ENCODE assay signal across 36 cellular contexts in the genomic region with DNA sequence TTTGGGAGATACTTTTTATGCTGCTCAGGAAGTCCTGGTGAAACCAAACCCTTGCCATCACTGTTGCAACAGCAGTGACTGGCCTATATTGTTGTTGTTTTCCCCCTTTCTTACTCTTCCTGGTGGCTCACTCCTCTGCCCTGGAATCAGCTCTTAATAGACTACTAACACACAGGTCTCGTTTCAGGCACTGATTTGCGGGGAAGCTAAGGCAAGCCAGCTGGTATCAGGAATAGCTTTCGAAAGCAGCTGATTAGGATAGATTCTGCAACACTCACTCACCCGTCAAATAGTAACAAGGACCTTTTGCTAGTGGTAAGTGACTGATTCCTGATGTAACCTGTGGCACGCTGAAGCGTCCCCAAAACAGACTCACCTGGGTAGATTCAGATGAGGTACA.
"Had no signal": no experiment of that assay in that cellular context is flagged by ENCODE, and none has a peak within 500 bp of the region (broad histone marks: within the 10 kb centered on the region; RNA-seq: fewer than 3 reads in every experiment).

No MANE protein-coding gene starts in this region.

- H3K4me3 Mint-ChIP-seq: activated B cell treated with CpG ODN at 0.5 μM for 24 hours; activated CD4-positive, alpha-beta memory T cell treated with anti-CD3 and anti-CD28 coated beads for 36 hours; activated CD4-positive, alpha-beta T cell treated with anti-CD3 and anti-CD28 coated beads, Interleukin-2, amount 10 ng/mL, durations not matched to agents 24 days and 14 days; activated CD8-positive, alpha-beta T cell treated with anti-CD3 and anti-CD28 coated beads for 36 hours; activated naive CD4-positive, alpha-beta T cell treated with anti-CD3 and anti-CD28 coated beads for 36 hours; activated naive CD8-positive, alpha-beta T cell treated with anti-CD3 and anti-CD28 coated beads for 36 hours; activated T-cell treated with anti-CD3 and anti-CD28 coated beads, Interleukin-2, amount 50 U/mL, for 4 hours; activated T-cell treated with anti-CD3 and anti-CD28 coated beads, Interleukin-2, amount 50 U/mL, for 72 hours; activated T-helper 1 cell treated with anti-CD3 and anti-CD28 coated beads, Interleukin-12 subunit alpha, Interleukin-12 subunit beta, Interleukin-2, Interleukin-4 antibody, amounts not matched to agents 30 ng/mL and 10 ng/mL and 1 ng/mL, durations not matched to agents 14 hours and 24 hours and 36 hours; activated T-helper 17 cell treated with anti-CD3 and anti-CD28 coated beads, Interleukin-2, amount 50 U/mL, for 72 hours; central memory CD8-positive, alpha-beta T cell; T-helper 1 cell treated with Interleukin-12 subunit alpha and Interleukin-12 subunit beta and Interleukin-4 antibody, amounts not matched to agents 30 μg/mL and 1 μg/mL, for 36 hours; T-helper 2 cell treated with Interferon-gamma antibody and Interleukin-4, amounts not matched to agents 5 μg/mL and 100 μg/mL, for 36 hours had no signal

- H3K4me1 ChIP-seq: adrenal gland, body of pancreas, breast epithelium had no signal

- H3K27me3 ChIP-seq: adrenal gland, body of pancreas, brain microvascular endothelial cell, breast epithelium had no signal

- H3K36me3 ChIP-seq: adrenal gland, brain microvascular endothelial cell, breast epithelium had no signal

- H3K36me3 Mint-ChIP-seq: activated CD4-positive, alpha-beta memory T cell treated with anti-CD3 and anti-CD28 coated beads for 36 hours; activated naive CD4-positive, alpha-beta T cell treated with anti-CD3 and anti-CD28 coated beads, Interleukin-2, amount 50 U/mL, for 72 hours; activated naive CD8-positive, alpha-beta T cell treated with anti-CD3 and anti-CD28 coated beads for 36 hours had no signal

- H3K27ac ChIP-seq: adrenal gland, body of pancreas, brain microvascular endothelial cell, breast epithelium, VCaP had no signal

- H3K27me3 Mint-ChIP-seq: activated B cell treated with CpG ODN at 0.5 μM for 24 hours; activated CD4-positive, alpha-beta memory T cell treated with anti-CD3 and anti-CD28 coated beads for 36 hours; activated CD4-positive, alpha-beta T cell treated with anti-CD3 and anti-CD28 coated beads, Interleukin-2, amount 10 ng/mL, durations not matched to agents 24 days and 14 days; activated CD8-positive, alpha-beta T cell treated with anti-CD3 and anti-CD28 coated beads for 36 hours; activated naive CD8-positive, alpha-beta T cell treated with anti-CD3 and anti-CD28 coated beads for 36 hours; activated T-helper 17 cell treated with anti-CD3 and anti-CD28 coated beads, Interleukin-2, amount 50 U/mL, for 72 hours; central memory CD8-positive, alpha-beta T cell had no signal

- H3K4me1 Mint-ChIP-seq: activated B cell treated with CpG ODN at 0.5 μM for 24 hours; activated CD4-positive, alpha-beta T cell treated with anti-CD3 and anti-CD28 coated beads, Interleukin-2, amount 10 ng/mL, durations not matched to agents 24 days and 14 days; activated naive CD8-positive, alpha-beta T cell treated with anti-CD3 and anti-CD28 coated beads for 36 hours; activated T-helper 17 cell treated with anti-CD3 and anti-CD28 coated beads, Interleukin-2, amount 50 U/mL, for 72 hours; central memory CD8-positive, alpha-beta T cell had no signal

- H3K9me3 Mint-ChIP-seq: activated B cell treated with CpG ODN at 0.5 μM for 24 hours; activated CD4-positive, alpha-beta memory T cell treated with anti-CD3 and anti-CD28 coated beads for 36 hours; activated CD4-positive, alpha-beta T cell treated with anti-CD3 and anti-CD28 coated beads, Interleukin-2, amount 10 ng/mL, durations not matched to agents 24 days and 14 days; activated CD8-positive, alpha-beta T cell treated with anti-CD3 and anti-CD28 coated beads for 36 hours; activated naive CD4-positive, alpha-beta T cell treated with anti-CD3 and anti-CD28 coated beads for 36 hours; activated naive CD4-positive, alpha-beta T cell treated with anti-CD3 and anti-CD28 coated beads, Interleukin-2, amount 50 U/mL, for 72 hours; activated naive CD8-positive, alpha-beta T cell treated with anti-CD3 and anti-CD28 coated beads for 36 hours; activated T-cell treated with anti-CD3 and anti-CD28 coated beads, Interleukin-2, amount 50 U/mL, for 4 hours; activated T-cell treated with anti-CD3 and anti-CD28 coated beads, Interleukin-2, amount 50 U/mL, for 72 hours; activated T-helper 1 cell treated with anti-CD3 and anti-CD28 coated beads, Interleukin-12 subunit alpha, Interleukin-12 subunit beta, Interleukin-2, Interleukin-4 antibody, amounts not matched to agents 30 ng/mL and 10 ng/mL and 1 ng/mL, durations not matched to agents 14 hours and 24 hours and 36 hours; activated T-helper 17 cell treated with anti-CD3 and anti-CD28 coated beads, Interleukin-2, amount 50 U/mL, for 72 hours; central memory CD8-positive, alpha-beta T cell; T-helper 1 cell treated with Interleukin-12 subunit alpha and Interleukin-12 subunit beta and Interleukin-4 antibody, amounts not matched to agents 30 μg/mL and 1 μg/mL, for 36 hours; T-helper 2 cell treated with Interferon-gamma antibody and Interleukin-4, amounts not matched to agents 5 μg/mL and 100 μg/mL, for 36 hours had no signal

- ATAC-seq: activated CD8-positive, alpha-beta T cell treated with anti-CD3 and anti-CD28 coated beads for 36 hours; activated naive CD4-positive, alpha-beta T cell treated with anti-CD3 and anti-CD28 coated beads, Interleukin-2, amount 50 U/mL, for 72 hours; activated T-cell treated with anti-CD3 and anti-CD28 coated beads, Interleukin-2, amount 50 U/mL, for 4 hours; activated T-cell treated with anti-CD3 and anti-CD28 coated beads, Interleukin-2, amount 50 U/mL, for 72 hours; activated T-helper 17 cell treated with anti-CD3 and anti-CD28 coated beads, Interleukin-2, amount 50 U/mL, for 72 hours; body of pancreas had no signal

- H3K27ac Mint-ChIP-seq: activated B cell treated with CpG ODN at 0.5 μM for 24 hours; activated CD4-positive, alpha-beta memory T cell treated with anti-CD3 and anti-CD28 coated beads for 36 hours; activated CD4-positive, alpha-beta T cell treated with anti-CD3 and anti-CD28 coated beads, Interleukin-2, amount 10 ng/mL, durations not matched to agents 24 days and 14 days; activated CD8-positive, alpha-beta T cell treated with anti-CD3 and anti-CD28 coated beads for 36 hours; activated naive CD4-positive, alpha-beta T cell treated with anti-CD3 and anti-CD28 coated beads for 36 hours; activated naive CD4-positive, alpha-beta T cell treated with anti-CD3 and anti-CD28 coated beads, Interleukin-2, amount 50 U/mL, for 72 hours; activated naive CD8-positive, alpha-beta T cell treated with anti-CD3 and anti-CD28 coated beads for 36 hours; activated T-cell treated with anti-CD3 and anti-CD28 coated beads, Interleukin-2, amount 50 U/mL, for 72 hours; activated T-helper 1 cell treated with anti-CD3 and anti-CD28 coated beads, Interleukin-12 subunit alpha, Interleukin-12 subunit beta, Interleukin-2, Interleukin-4 antibody, amounts not matched to agents 30 ng/mL and 10 ng/mL and 1 ng/mL, durations not matched to agents 14 hours and 24 hours and 36 hours; activated T-helper 17 cell treated with anti-CD3 and anti-CD28 coated beads, Interleukin-2, amount 50 U/mL, for 72 hours; T-helper 1 cell treated with Interleukin-12 subunit alpha and Interleukin-12 subunit beta and Interleukin-4 antibody, amounts not matched to agents 30 μg/mL and 1 μg/mL, for 36 hours; T-helper 2 cell treated with Interferon-gamma antibody and Interleukin-4, amounts not matched to agents 5 μg/mL and 100 μg/mL, for 36 hours had no signal

- DNase-seq: activated B cell treated with CpG ODN at 0.5 μM for 24 hours; activated CD4-positive, alpha-beta memory T cell treated with anti-CD3 and anti-CD28 coated beads for 36 hours; activated CD4-positive, alpha-beta T cell treated with anti-CD3 and anti-CD28 coated beads for 4 hours; activated CD4-positive, alpha-beta T cell treated with anti-CD3 and anti-CD28 coated beads, Interleukin-2, amount 10 ng/mL, durations not matched to agents 24 days and 14 days; activated CD4-positive, alpha-beta T cell treated with anti-CD3 and anti-CD28 coated beads, Interleukin-2, amount 50 U/mL, for 1 hour; activated CD4-positive, alpha-beta T cell treated with anti-CD3 and anti-CD28 coated beads, Interleukin-2, amount 50 U/mL, for 4 hours; activated CD4-positive, CD25-positive, alpha-beta regulatory T cell treated with anti-CD3 and anti-CD28 coated beads, Interleukin-2, amount 50 U/mL, for 72 hours; activated CD8-positive, alpha-beta memory T cell treated with anti-CD3 and anti-CD28 coated beads, Interleukin-2, amount 50 U/mL, for 4 hours; activated CD8-positive, alpha-beta T cell treated with anti-CD3 and anti-CD28 coated beads for 36 hours; activated effector memory CD4-positive, alpha-beta T cell treated with anti-CD3 and anti-CD28 coated beads, Interleukin-2, amount 50 U/mL, for 16 hours; activated gamma-delta T cell treated with Interleukin-2 at 50 U/mL for 16 hours; activated naive CD4-positive, alpha-beta T cell; activated naive CD4-positive, alpha-beta T cell treated with anti-CD3 and anti-CD28 coated beads for 36 hours; activated naive CD4-positive, alpha-beta T cell treated with anti-CD3 and anti-CD28 coated beads, Interleukin-2, amount 50 U/mL, for 16 hours; activated naive CD8-positive, alpha-beta T cell treated with anti-CD3 and anti-CD28 coated beads for 36 hours; activated T-cell treated with anti-CD3 and anti-CD28 coated beads for 4 hours; activated T-cell treated with anti-CD3 and anti-CD28 coated beads, Interleukin-2, amount 50 U/mL, for 1 hour; activated T-cell treated with anti-CD3 and anti-CD28 coated beads, Interleukin-2, amount 50 U/mL, for 4 hours; activated T-cell treated with anti-CD3 and anti-CD28 coated beads, Interleukin-2, amount 50 U/mL, for 72 hours; adrenal gland; amniotic stem cell; aorta; body of pancreas; brain microvascular endothelial cell; SW 1271; T-helper 1 cell; T-helper 2 cell; T-helper 9 cell had no signal

- H3K4me3 ChIP-seq: adrenal gland, body of pancreas, breast epithelium had no signal

- H3K9me3 ChIP-seq: adrenal gland, body of pancreas, breast epithelium had no signal
